Comparison of ENCODE assay signal across 20 cellular contexts in genomic region chr5:23639326-23639725, GRCh38.
DNase-seq lines count a peak whose midpoint lies in the region; ATAC-seq and TF ChIP-seq lines count a peak whose summit lies in the region.
"Had no signal": no experiment of that assay in that cellular context is flagged by ENCODE, and none has a peak within 500 bp of the region (broad histone marks: within the 10 kb centered on the region; RNA-seq: fewer than 3 reads in every experiment).

No MANE protein-coding gene starts in this region.

- TF ChIP-seq CTCF in retinal pigment epithelial cell (conservative IDR thresholded peaks at IDR 0.05; ENCODE audit: low read depth, low read length) = no peak

- DNase-seq in NCI-H226 (peak; percentile 70), NCI-H82 treated with DMSO at 0.1 percent for 48 hours (lab: John Stamatoyannopoulos, UW; ENCODE audit: unreplicated experiment) (peak; percentile 1), iris pigment epithelial cell (ENCODE audit: low read depth) (peak; percentile 12), retinal pigment epithelial cell (ENCODE audit: low read depth) (peak; percentile 95), GF-D8 (lab: John Stamatoyannopoulos, UW) (no peak)
- DNase-seq: 8988T; ACHN; AML-193; BE2C; CD4-positive, alpha-beta T cell; CD8-positive, alpha-beta memory T cell; DMS53; DMS79 treated with DMSO at 0.1 percent for 48 hours; HFFc6 had no signal

- no peak for ATAC-seq in GM18502 (IDR thresholded peaks at IDR 0.05; ENCODE audit: poor library complexity, unreplicated experiment)
- ATAC-seq in HG03039 (IDR thresholded peaks at IDR 0.05; ENCODE audit: unreplicated experiment) = no peak
- ATAC-seq: A549, GM23338 had no signal

- H3K4me3 ChIP-seq in retinal pigment epithelial cell (ENCODE audit: low read length) = no peak overlapping the region
- H3K4me3 ChIP-seq: A549; BLaER1 treated with 17β-estradiol and CSF1 and Interleukin-3, amounts not matched to agents 10 nM and 100 nM; GM23338; HAP-1 had no signal
